15 cellular contexts compared by ENCODE assay signal in the genomic region with DNA sequence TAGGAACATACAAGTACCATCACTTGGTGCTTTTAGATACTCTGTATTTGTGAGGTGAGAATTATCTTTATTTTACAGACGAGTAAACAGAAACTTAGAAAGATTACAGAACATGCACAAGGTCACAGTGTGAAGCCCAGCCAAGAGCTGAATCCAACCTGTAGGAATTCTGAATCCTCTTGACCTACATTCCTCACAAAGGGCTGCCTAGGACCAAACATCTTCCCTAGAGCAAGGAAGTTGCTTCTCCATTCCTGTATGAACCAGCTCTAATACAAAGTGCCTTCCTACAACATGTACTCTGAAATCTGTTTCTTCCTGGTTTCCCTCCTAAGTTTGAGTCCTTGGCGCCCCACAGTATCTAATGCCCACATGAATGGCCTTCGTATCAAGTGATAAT. TPM values are rescaled to one million over a fixed set of nuclear protein-coding genes. Genes with fewer than 3 reads are reported as not detected.
DNase-seq lines count a peak whose midpoint lies in the region; ATAC-seq and TF ChIP-seq lines count a peak whose summit lies in the region.
"Had no signal": no experiment of that assay in that cellular context is flagged by ENCODE, and none has a peak within 500 bp of the region (broad histone marks: within the 10 kb centered on the region; RNA-seq: fewer than 3 reads in every experiment).

No MANE protein-coding gene starts in this region.

- peaks cover 16% of the 10 kb centered on the region for H3F3A ChIP-seq in neural progenitor cell (ENCODE audit: low read depth)

- no peak overlapping the region for H3K27ac ChIP-seq in endodermal cell (ENCODE audit: low read depth, low read length)
- H3K27ac ChIP-seq in neural progenitor cell, result no peak overlapping the region
- H3K27ac ChIP-seq: RWPE1 had no signal

- peaks cover 4% of the 10 kb centered on the region for H3K4me1 ChIP-seq in endodermal cell (ENCODE audit: control insufficient read depth, insufficient read depth, low read length)
- H3K4me1 ChIP-seq in neural progenitor cell, result peaks cover 31% of the 10 kb centered on the region
- H3K4me1 ChIP-seq: BE2C had no signal

- H3K36me3 Mint-ChIP-seq in endodermal cell (ENCODE audit: low read depth) (peaks cover 5% of the 10 kb centered on the region), neural progenitor cell (peaks cover 3% of the 10 kb centered on the region)

- H3K36me3 ChIP-seq in GM06990 (ENCODE audit: control insufficient read depth, insufficient read depth, low read length), result no peaks in the 10 kb centered on the region
- peaks cover 8% of the 10 kb centered on the region for H3K36me3 ChIP-seq in endodermal cell (ENCODE audit: control insufficient read depth, insufficient read depth, low read length)
- peaks cover 3% of the 10 kb centered on the region for H3K36me3 ChIP-seq in neural progenitor cell
- H3K36me3 ChIP-seq: BE2C had no signal

- peaks cover 23% of the 10 kb centered on the region for H3K4me1 Mint-ChIP-seq in endodermal cell
- peaks cover 21% of the 10 kb centered on the region for H3K4me1 Mint-ChIP-seq in neural progenitor cell

- WGBS in endodermal cell (ENCODE audit: insufficient coverage in 1 of 2, insufficient read length in 1 of 2), 2 experiments, result 69 to 72% methylated on average over 2 to 3 of the region's 3 CpGs

- ATAC-seq in HG02763 (IDR thresholded peaks at IDR 0.05; ENCODE audit: unreplicated experiment), result no peak
- no peak for ATAC-seq in HG03039 (IDR thresholded peaks at IDR 0.05; ENCODE audit: unreplicated experiment)

- peak overlapping the region; percentile 91 for H3K4me2 ChIP-seq in neural progenitor cell

- DNase-seq in GM06990 (ENCODE audit: extremely low read depth, insufficient read length), result no peak
- DNase-seq in OCI-M1 (lab: John Stamatoyannopoulos, UW), result peak; percentile 11
- no peak for DNase-seq in endodermal cell
- DNase-seq in neural progenitor cell (ENCODE audit: low spot score), result peak; percentile 39
- DNase-seq in superior temporal gyrus (ENCODE audit: extremely low spot score), result no peak
- no peak for DNase-seq in SIG-M5 (lab: John Stamatoyannopoulos, UW)
- DNase-seq: activated CD4-positive, alpha-beta T cell treated with anti-CD3 and anti-CD28 coated beads, Interleukin-2, amount 50 U/mL, for 4 hours; aorta; BE2C; stimulated activated CD8-positive, alpha-beta memory T cell treated with anti-CD3 and anti-CD28 coated beads, Interleukin-4, amount 100 ng/mL, for 48 hours; T-helper 9 cell had no signal

- H3K27me3 Mint-ChIP-seq in endodermal cell (ENCODE audit: insufficient read depth) (no peaks in the 10 kb centered on the region), neural progenitor cell (ENCODE audit: insufficient read depth, low read depth) (peaks cover 3% of the 10 kb centered on the region)

- H3K9me3 Mint-ChIP-seq in endodermal cell, result no peaks in the 10 kb centered on the region
- no peaks in the 10 kb centered on the region for H3K9me3 Mint-ChIP-seq in neural progenitor cell

- peak overlapping the region; percentile 66 for H3K9ac ChIP-seq in endodermal cell (ENCODE audit: extremely low read depth, low read length, poor library complexity, severe bottlenecking)
- peak overlapping the region; percentile 5 for H3K9ac ChIP-seq in neural progenitor cell
- H3K9ac ChIP-seq: parathyroid adenoma had no signal

- H4K20me1 ChIP-seq in neural progenitor cell (ENCODE audit: low read depth), result peaks cover 58% of the 10 kb centered on the region

- H3K4me3 ChIP-seq in GM06990 (replicated peaks; ENCODE audit: low read depth, low read length), result peak overlapping the region; percentile 70
- H3K4me3 ChIP-seq in endodermal cell (ENCODE audit: low read length), result peak overlapping the region; percentile 84
- H3K4me3 ChIP-seq in neural progenitor cell, result peak overlapping the region; percentile 99

- TF ChIP-seq CTCF in GM06990 (IDR thresholded peaks at IDR 0.05; ENCODE audit: insufficient read depth, low read length, poor library complexity, severe bottlenecking) (no peak), endodermal cell (conservative IDR thresholded peaks at IDR 0.05) (no peak), neural progenitor cell (IDR thresholded peaks at IDR 0.05) (no peak)

- H3K27me3 ChIP-seq in GM06990 (replicated peaks; ENCODE audit: control insufficient read depth, insufficient read depth, low read length) (no peaks in the 10 kb centered on the region), endodermal cell (ENCODE audit: control insufficient read depth, insufficient read depth, low read length, poor library complexity, severe bottlenecking) (no peaks in the 10 kb centered on the region), neural progenitor cell (no peaks in the 10 kb centered on the region)
- H3K27me3 ChIP-seq: BE2C had no signal

- no peak overlapping the region for H2AFZ ChIP-seq in neural progenitor cell (replicated peaks)
- H2AFZ ChIP-seq: parathyroid adenoma had no signal

- H3K4me3 Mint-ChIP-seq in endodermal cell (no peak overlapping the region), neural progenitor cell (peak overlapping the region; percentile 100)

- H3K27ac Mint-ChIP-seq in endodermal cell (peak overlapping the region; percentile 62), neural progenitor cell (no peak overlapping the region)

- peaks cover 77% of the 10 kb centered on the region for H3K79me2 ChIP-seq in neural progenitor cell (ENCODE audit: low read depth)

- H3K9me3 ChIP-seq in endodermal cell (ENCODE audit: control insufficient read depth, low read length) (no peaks in the 10 kb centered on the region), neural progenitor cell (ENCODE audit: low read depth) (no peaks in the 10 kb centered on the region)
- H3K9me3 ChIP-seq: BE2C had no signal

RNA-seq across cellular contexts. Expression of a gene that starts 2.9 kb away (rescaled TPM):
- total RNA-seq in endodermal cell (100 to 1,000 TPM; 123 TPM), neural progenitor cell (ENCODE audit: low replicate concordance) (92.0 and 231 TPM in 2 replicates)
- polyA plus RNA-seq in endodermal cell (2013, experiment 1 of 2), result 63.1 TPM
- 68.3 TPM for polyA plus RNA-seq in endodermal cell (2013, experiment 2 of 2)

Comparison
In these comparisons a context has a peak if more than half of its experiments do, and no peak if none do; other contexts are left out.
1. DNase-seq: peak in OCI-M1 (single experiment) and neural progenitor cell (single experiment); none in GM06990 (single experiment), endodermal cell (single experiment), superior temporal gyrus (single experiment) and SIG-M5 (single experiment).
2. Peak in every context shown above with its lines, with median percentiles within 50 percentile points of each other: H3K4me3 ChIP-seq.